Comparison of ENCODE assay signal across 8 cellular contexts in the genomic region with DNA sequence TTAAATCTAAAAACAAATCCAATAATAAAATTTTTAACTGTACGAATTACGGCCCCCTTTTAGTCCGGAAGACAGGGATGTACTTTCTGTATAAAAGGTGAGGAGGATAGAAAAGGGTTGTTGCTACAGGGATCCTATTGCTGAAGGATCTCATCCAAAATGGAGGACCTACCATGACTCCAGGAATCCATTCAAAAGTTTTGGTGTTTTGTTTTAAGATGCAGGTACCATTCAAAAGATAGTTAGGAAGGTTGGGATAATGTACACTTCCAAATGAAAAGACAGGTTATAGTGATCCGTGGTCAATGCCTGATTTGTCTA. TPM values are rescaled to one million over a fixed set of nuclear protein-coding genes. Genes with fewer than 3 reads are reported as not detected.
DNase-seq lines count a peak whose midpoint lies in the region; ATAC-seq and TF ChIP-seq lines count a peak whose summit lies in the region.

No MANE protein-coding gene starts in this region.

- H3K27ac ChIP-seq in SJCRH30 (peak overlapping the region; percentile 99), gastrocnemius medialis (peak overlapping the region; percentile 97 to 98 (median 98))

- H3K9me3 ChIP-seq in SJCRH30 (replicated peaks) = no peaks in the 10 kb centered on the region
- H3K9me3 ChIP-seq in gastrocnemius medialis = no peaks in the 10 kb centered on the region

- H3K27me3 ChIP-seq in SJCRH30 = no peaks in the 10 kb centered on the region
- H3K27me3 ChIP-seq in gastrocnemius medialis = no peaks in the 10 kb centered on the region

- ATAC-seq in gastrocnemius medialis (no peak), HG02852 (IDR thresholded peaks at IDR 0.05; ENCODE audit: unreplicated experiment) (no peak), HG03342 (IDR thresholded peaks at IDR 0.05; ENCODE audit: unreplicated experiment) (no peak)

- intact Hi-C loops in gastrocnemius medialis (cut with DNase I; ENCODE audit: low total_unique reads) = loop anchor here (2.0 to 5.0 kb wide), 4 partner anchors 47 to 408 kb away; partner anchors contain the start of gene H3-3A

- H3K4me1 ChIP-seq in SJCRH30 = peaks cover 35% of the 10 kb centered on the region
- peaks cover 24 to 44% of the 10 kb centered on the region in 2 donors for H3K4me1 ChIP-seq in gastrocnemius medialis

- TF ChIP-seq CTCF in fibroblast of pulmonary artery (IDR thresholded peaks at IDR 0.05; ENCODE audit: low read length, missing control alignments) (no peak), gastrocnemius medialis (IDR thresholded peaks at IDR 0.05 in 4 of 5, conservative IDR thresholded peaks at IDR 0.05 in 1 of 5) (no peak)

- TF ChIP-seq POLR2A in gastrocnemius medialis (IDR thresholded peaks at IDR 0.05) = no peak

- H3K36me3 ChIP-seq in SJCRH30 (no peaks in the 10 kb centered on the region), gastrocnemius medialis (no peaks in the 10 kb centered on the region)

- DNase-seq in SJCRH30 (peak in 1 of 2 experiments; percentile 60), fibroblast of pulmonary artery (ENCODE audit: low read depth) (no peak), gastrocnemius medialis (no peak), germinal center (ENCODE audit: low spot score) (no peak)
- DNase-seq in activated CD8-positive, alpha-beta memory T cell treated with anti-CD3 and anti-CD28 coated beads for 24 hours = no peak

- in situ Hi-C loops in gastrocnemius medialis (cut with MboI; ENCODE audit: low sequenced_read_pairs in 4 of 4) = loop anchor here in 1 of 4 donors (10.0 kb wide), 2 partner anchors 111 to 149 kb away; no protein-coding TSS in a partner anchor

- H3K4me3 ChIP-seq in GM08714 (ENCODE audit: low read length) (peak overlapping the region; percentile 23; the same call in 1 of the 2 replicates), SJCRH30 (peak overlapping the region; percentile 83), fibroblast of pulmonary artery (replicated peaks; ENCODE audit: low read depth, low read length) (peak overlapping the region; percentile 92), gastrocnemius medialis (peak overlapping the region; percentile 66 to 86 (median 80))

RNA-seq across cellular contexts. Expression of gene ENAH, which starts 1.3 kb away (rescaled TPM):
- 206 and 246 TPM in 2 replicates for total RNA-seq in SJCRH30 (2014; rRNA removed; shearing (Covaris generic))
- 100 to 1,000 TPM in 1 of 4 donors, 10 to 100 TPM in 3; 56.1 to 112 (median 62.2) TPM for total RNA-seq in gastrocnemius medialis

Comparison
In these comparisons a context has a peak if more than half of its experiments do, and no peak if none do; other contexts are left out.
1. H3K4me3 ChIP-seq: peak in every context shown above with its lines; median percentile 92 in fibroblast of pulmonary artery; 83 in SJCRH30; 80 in gastrocnemius medialis; 23 in GM08714.